Comparison of ENCODE assay signal across 28 cellular contexts in the genomic region with DNA sequence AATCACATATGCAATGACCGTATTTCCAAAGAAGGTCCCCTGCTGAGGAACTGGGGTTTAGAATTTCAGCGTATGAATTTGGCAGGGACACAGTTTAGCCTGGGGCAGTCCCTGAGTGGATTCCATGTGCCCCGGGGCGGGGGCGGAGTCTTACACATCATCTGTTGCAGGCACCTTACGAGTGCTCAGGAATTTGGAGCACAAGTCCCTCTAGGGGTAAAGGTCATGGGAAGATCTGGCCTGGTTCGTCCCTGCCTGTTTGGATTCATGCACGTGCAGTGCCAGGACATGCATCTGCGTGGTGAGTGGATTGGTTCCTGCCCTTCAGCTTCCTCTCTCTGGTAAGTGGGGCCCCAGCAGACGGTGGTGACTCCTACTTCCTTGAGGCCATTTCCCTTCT.
DNase-seq lines count a peak whose midpoint lies in the region; ATAC-seq and TF ChIP-seq lines count a peak whose summit lies in the region.
"Had no signal": no experiment of that assay in that cellular context is flagged by ENCODE, and none has a peak within 500 bp of the region (broad histone marks: within the 10 kb centered on the region; RNA-seq: fewer than 3 reads in every experiment).

No MANE protein-coding gene starts in this region.

- no peak overlapping the region for H2AFZ ChIP-seq in trophoblast cell (ENCODE audit: insufficient read depth, low read length, poor library complexity)

- H3K36me3 Mint-ChIP-seq in endodermal cell (ENCODE audit: low read depth) = no peaks in the 10 kb centered on the region
- H3K36me3 Mint-ChIP-seq in activated CD8-positive, alpha-beta memory T cell treated with anti-CD3 and anti-CD28 coated beads, Interleukin-2, amount 10 ng/mL, durations not matched to agents 7 days and 5 days = no peaks in the 10 kb centered on the region

- no peak overlapping the region for H4K8ac ChIP-seq in trophoblast cell (ENCODE audit: low read depth, low read length)

- no peak for ATAC-seq in activated CD8-positive, alpha-beta memory T cell treated with anti-CD3 and anti-CD28 coated beads, Interleukin-2, amount 10 ng/mL, durations not matched to agents 7 days and 5 days
- ATAC-seq: body of pancreas had no signal

- H3K4me3 Mint-ChIP-seq in endodermal cell = no peak overlapping the region
- H3K4me3 Mint-ChIP-seq in activated CD8-positive, alpha-beta memory T cell treated with anti-CD3 and anti-CD28 coated beads, Interleukin-2, amount 10 ng/mL, durations not matched to agents 7 days and 5 days = no peak overlapping the region
- H3K4me3 Mint-ChIP-seq: activated CD4-positive, alpha-beta memory T cell treated with anti-CD3 and anti-CD28 coated beads, Interleukin-2, amount 10 ng/mL, durations not matched to agents 7 days and 5 days; activated naive CD4-positive, alpha-beta T cell treated with anti-CD3 and anti-CD28 coated beads for 36 hours; neural crest cell had no signal

- H3K27ac ChIP-seq in endodermal cell (ENCODE audit: low read depth, low read length) (peak overlapping the region; percentile 66), trophoblast cell (ENCODE audit: low read depth, low read length) (no peak overlapping the region)
- H3K27ac ChIP-seq: BLaER1, body of pancreas, esophagus squamous epithelium, heart right ventricle, tibial nerve had no signal

- H3K18ac ChIP-seq in trophoblast cell (ENCODE audit: low read length) = no peak overlapping the region

- H3K4me1 ChIP-seq in endodermal cell (ENCODE audit: control insufficient read depth, insufficient read depth, low read length) (no peaks in the 10 kb centered on the region), trophoblast cell (ENCODE audit: control insufficient read depth in 1 of 2, insufficient read depth in 2 of 2, low read length in 2 of 2) (peaks cover 0 to 2% of the 10 kb centered on the region in 2 experiments)
- H3K4me1 ChIP-seq: adrenal gland, BLaER1, body of pancreas, esophagus squamous epithelium, heart right ventricle had no signal

- no peak overlapping the region for H3K27ac Mint-ChIP-seq in endodermal cell
- no peak overlapping the region for H3K27ac Mint-ChIP-seq in activated CD8-positive, alpha-beta memory T cell treated with anti-CD3 and anti-CD28 coated beads, Interleukin-2, amount 10 ng/mL, durations not matched to agents 7 days and 5 days
- H3K27ac Mint-ChIP-seq: activated CD4-positive, alpha-beta memory T cell treated with anti-CD3 and anti-CD28 coated beads, Interleukin-2, amount 10 ng/mL, durations not matched to agents 7 days and 5 days; activated naive CD4-positive, alpha-beta T cell treated with anti-CD3 and anti-CD28 coated beads for 36 hours had no signal

- DNase-seq in COLO668 (lab: John Stamatoyannopoulos, UW; ENCODE audit: unreplicated experiment) = peak; percentile 60
- DNase-seq in HT1080 (ENCODE audit: low read depth) = peak; percentile 8
- no peak for DNase-seq in endodermal cell
- DNase-seq in trophoblast cell = peak; percentile 55 to 75
- DNase-seq in activated CD8-positive, alpha-beta memory T cell treated with anti-CD3 and anti-CD28 coated beads, Interleukin-2, amount 10 ng/mL, durations not matched to agents 7 days and 5 days = no peak
- DNase-seq in DMS114 treated with DMSO at 0.1 percent for 48 hours (lab: John Stamatoyannopoulos, UW; ENCODE audit: unreplicated experiment) = no peak
- DNase-seq in retina = no peak
- no peak for DNase-seq in H4 (ENCODE audit: low spot score)
- DNase-seq: activated CD4-positive, alpha-beta memory T cell treated with anti-CD3 and anti-CD28 coated beads, Interleukin-2, amount 10 ng/mL, durations not matched to agents 7 days and 5 days; activated CD8-positive, alpha-beta memory T cell treated with anti-CD3 and anti-CD28 coated beads, Interleukin-2, amount 50 U/mL, for 48 hours; activated naive CD4-positive, alpha-beta T cell treated with anti-CD3 and anti-CD28 coated beads for 36 hours; esophagus squamous epithelium; foreskin melanocyte; kidney glomerular epithelial cell; NCI-H1105; NCI-H1930; NCI-H524; NK-92 treated with Interleukin-12 subunit alpha and Interleukin-12 subunit beta, amount 100 ng/mL, for 24 hours; SHP77 treated with DMSO at 0.1 percent for 48 hours; stimulated activated CD4-positive, alpha-beta T cell treated with anti-CD3 and anti-CD28 coated beads, Interleukin-15, amount 100 ng/mL, for 24 hours; stimulated activated CD4-positive, alpha-beta T cell treated with anti-CD3 and anti-CD28 coated beads, Interleukin-4, amount 100 ng/mL, for 4 hours; SW 1271 had no signal

- peaks cover 5% of the 10 kb centered on the region for H3K9me3 Mint-ChIP-seq in endodermal cell
- H3K9me3 Mint-ChIP-seq in activated CD8-positive, alpha-beta memory T cell treated with anti-CD3 and anti-CD28 coated beads, Interleukin-2, amount 10 ng/mL, durations not matched to agents 7 days and 5 days (ENCODE audit: low read depth) = no peaks in the 10 kb centered on the region
- H3K9me3 Mint-ChIP-seq: activated CD4-positive, alpha-beta memory T cell treated with anti-CD3 and anti-CD28 coated beads, Interleukin-2, amount 10 ng/mL, durations not matched to agents 7 days and 5 days; neural crest cell had no signal

- H3K9ac ChIP-seq in endodermal cell (ENCODE audit: extremely low read depth, low read length, poor library complexity, severe bottlenecking) = no peak overlapping the region
- H3K9ac ChIP-seq in trophoblast cell (ENCODE audit: low read length) = no peak overlapping the region
- H3K9ac ChIP-seq: BLaER1 had no signal

- no peak for TF ChIP-seq CTCF in endodermal cell (conservative IDR thresholded peaks at IDR 0.05)

- H3K4ac ChIP-seq in trophoblast cell (ENCODE audit: low read depth, low read length) = no peak overlapping the region

- CTCF ChIA-PET in activated CD8-positive, alpha-beta memory T cell treated with anti-CD3 and anti-CD28 coated beads, Interleukin-2, amount 10 ng/mL, durations not matched to agents 7 days and 5 days (lab: Charles Lee) = no interaction called here

- peaks cover 2% of the 10 kb centered on the region for H3K27me3 Mint-ChIP-seq in endodermal cell (ENCODE audit: insufficient read depth)
- no peaks in the 10 kb centered on the region for H3K27me3 Mint-ChIP-seq in activated CD8-positive, alpha-beta memory T cell treated with anti-CD3 and anti-CD28 coated beads, Interleukin-2, amount 10 ng/mL, durations not matched to agents 7 days and 5 days
- H3K27me3 Mint-ChIP-seq: activated CD4-positive, alpha-beta memory T cell treated with anti-CD3 and anti-CD28 coated beads, Interleukin-2, amount 10 ng/mL, durations not matched to agents 7 days and 5 days had no signal

- H2BK120ac ChIP-seq in trophoblast cell (ENCODE audit: insufficient read depth, low read length, poor library complexity) = no peak overlapping the region

- no peak overlapping the region for H2BK5ac ChIP-seq in trophoblast cell (ENCODE audit: low read depth, low read length, poor library complexity)

- no peak overlapping the region for H4K12ac ChIP-seq in trophoblast cell (ENCODE audit: low read depth, low read length)

- no peak overlapping the region for H3K4me2 ChIP-seq in trophoblast cell (ENCODE audit: low read length)
- H3K4me2 ChIP-seq: BLaER1 had no signal

- H3K36me3 ChIP-seq in endodermal cell (ENCODE audit: control insufficient read depth, insufficient read depth, low read length) = no peaks in the 10 kb centered on the region
- H3K36me3 ChIP-seq in trophoblast cell (ENCODE audit: control insufficient read depth in 1 of 2, insufficient read depth in 2 of 2, low read length in 2 of 2) = no peaks in the 10 kb centered on the region
- H3K36me3 ChIP-seq: adrenal gland, BLaER1, esophagus squamous epithelium, heart right ventricle, tibial nerve had no signal

- no peak overlapping the region for H2BK12ac ChIP-seq in trophoblast cell (ENCODE audit: low read length)

- H3K9me3 ChIP-seq in endodermal cell (ENCODE audit: control insufficient read depth, low read length) (no peaks in the 10 kb centered on the region), trophoblast cell (ENCODE audit: insufficient read depth, low read depth, low read length) (no peaks in the 10 kb centered on the region)
- H3K9me3 ChIP-seq: adrenal gland, body of pancreas, esophagus squamous epithelium had no signal

- WGBS in endodermal cell (ENCODE audit: insufficient coverage in 1 of 2, insufficient read length in 1 of 2), 2 experiments = 78 to 80% methylated on average over 8 to 10 of the region's 10 CpGs
- no CpG with 5 or more reads among the region's 10 CpGs for WGBS in trophoblast cell (ENCODE audit: extremely low coverage, insufficient coverage, insufficient read length)

- H3K23ac ChIP-seq in trophoblast cell (ENCODE audit: low read length) = no peak overlapping the region

- no peaks in the 10 kb centered on the region for H3K79me2 ChIP-seq in trophoblast cell (ENCODE audit: control insufficient read depth, insufficient read depth, low read length, poor library complexity)

- no peak overlapping the region for H3K14ac ChIP-seq in trophoblast cell (ENCODE audit: low read length)

- H4K91ac ChIP-seq in trophoblast cell (ENCODE audit: low read depth, low read length) = no peak overlapping the region

- H3K27me3 ChIP-seq in endodermal cell (ENCODE audit: control insufficient read depth, insufficient read depth, low read length, poor library complexity, severe bottlenecking) (no peaks in the 10 kb centered on the region), trophoblast cell (ENCODE audit: insufficient read depth, low read length) (no peaks in the 10 kb centered on the region)
- H3K27me3 ChIP-seq: adrenal gland, BLaER1, body of pancreas, tibial nerve had no signal

- H3K4me3 ChIP-seq in endodermal cell (ENCODE audit: low read length) = no peak overlapping the region
- H3K4me3 ChIP-seq in trophoblast cell (ENCODE audit: low read depth, low read length) = no peak overlapping the region
- H3K4me3 ChIP-seq: adrenal gland, BLaER1, body of pancreas, esophagus squamous epithelium, heart right ventricle, tibial nerve had no signal

- H2AK5ac ChIP-seq in trophoblast cell (ENCODE audit: low read length) = no peak overlapping the region

- no peaks in the 10 kb centered on the region for H3K4me1 Mint-ChIP-seq in endodermal cell
- H3K4me1 Mint-ChIP-seq in activated CD8-positive, alpha-beta memory T cell treated with anti-CD3 and anti-CD28 coated beads, Interleukin-2, amount 10 ng/mL, durations not matched to agents 7 days and 5 days = no peaks in the 10 kb centered on the region
- H3K4me1 Mint-ChIP-seq: activated CD4-positive, alpha-beta memory T cell treated with anti-CD3 and anti-CD28 coated beads, Interleukin-2, amount 10 ng/mL, durations not matched to agents 7 days and 5 days had no signal

- H3K79me1 ChIP-seq in trophoblast cell (ENCODE audit: low read length) = no peaks in the 10 kb centered on the region

Comparison
In these comparisons a context has a peak if more than half of its experiments do, and no peak if none do; other contexts are left out.
1. DNase-seq: peak in COLO668 (single experiment), HT1080 (single experiment) and trophoblast cell (2 of 2); none in endodermal cell (single experiment), activated CD8-positive, alpha-beta memory T cell treated with anti-CD3 and anti-CD28 coated beads, Interleukin-2, amount 10 ng/mL, durations not matched to agents 7 days and 5 days (single experiment), DMS114 treated with DMSO at 0.1 percent for 48 hours (single experiment), retina (single experiment) and H4 (single experiment).